In genomic region chr1:12439083-12439482, GRCh38 we compare ENCODE assay signal across 18 cellular contexts.
DNase-seq lines count a peak whose midpoint lies in the region; FAIRE-seq and TF ChIP-seq lines count a peak whose summit lies in the region.
"Had no signal": no experiment of that assay in that cellular context is flagged by ENCODE, and none has a peak within 500 bp of the region (broad histone marks: within the 10 kb centered on the region; RNA-seq: fewer than 3 reads in every experiment).

No MANE protein-coding gene starts in this region.

- no peak overlapping the region for H3K23ac ChIP-seq in neuronal stem cell (ENCODE audit: low read depth, low read length, poor library complexity)

- no peaks in the 10 kb centered on the region for H3K27me3 ChIP-seq in neuronal stem cell (ENCODE audit: control insufficient read depth in 3 of 3, insufficient read depth in 3 of 3, low read depth in 1 of 3, low read length in 3 of 3)
- no peaks in the 10 kb centered on the region for H3K27me3 ChIP-seq in ovary
- H3K27me3 ChIP-seq: tibial nerve had no signal

- peak overlapping the region; percentile 76 for H3K27ac Mint-ChIP-seq in T-helper 1 cell treated with Interleukin-12 subunit alpha and Interleukin-12 subunit beta and Interleukin-4 antibody, amounts not matched to agents 30 μg/mL and 1 μg/mL, for 36 hours
- H3K27ac Mint-ChIP-seq: HFFc6 had no signal

- no peak overlapping the region for H2AFZ ChIP-seq in neuronal stem cell (ENCODE audit: low read length)

- FAIRE-seq in GM19239 (lab: Jason Lieb, UNC) (peak; percentile 35), HTR-8/SVneo (lab: Jason Lieb, UNC) (no peak)
- FAIRE-seq: RCC 7860 had no signal

- DNase-seq in T-helper 1 cell: no peak
- no peak for DNase-seq in GM19239 (ENCODE audit: insufficient read length, low spot score)
- peak; percentile 69 for DNase-seq in amniotic epithelial cell (ENCODE audit: low read depth)
- no peak for DNase-seq in neuronal stem cell (ENCODE audit: low spot score)
- no peak for DNase-seq in ovary
- no peak for DNase-seq in HTR-8/SVneo (ENCODE audit: insufficient read length, low spot score)
- DNase-seq in GM13977 (ENCODE audit: low spot score): no peak
- DNase-seq: 8988T, GDM1, HFFc6, islet precursor cell, Karpas-422, NCI-H146, NCI-H69 had no signal

- no peak overlapping the region for H3K9ac ChIP-seq in neuronal stem cell (ENCODE audit: low read depth, low read length, poor library complexity)

- peaks cover 64% of the 10 kb centered on the region for H3K4me1 Mint-ChIP-seq in T-helper 1 cell treated with Interleukin-12 subunit alpha and Interleukin-12 subunit beta and Interleukin-4 antibody, amounts not matched to agents 30 μg/mL and 1 μg/mL, for 36 hours (ENCODE audit: low read depth)

- H3K4ac ChIP-seq in neuronal stem cell (ENCODE audit: low read length): no peak overlapping the region

- H3K9me3 ChIP-seq in neuronal stem cell (replicated peaks in 1 of 2; ENCODE audit: control insufficient read depth in 2 of 2, insufficient read depth in 1 of 2, low read depth in 1 of 2, low read length in 2 of 2) (peaks cover 4 to 6% of the 10 kb centered on the region in 2 donors), ovary (no peaks in the 10 kb centered on the region)
- H3K9me3 ChIP-seq: tibial nerve had no signal

- H3K4me3 ChIP-seq in neuronal stem cell (ENCODE audit: low read length in 2 of 2) (no peak overlapping the region), ovary (no peak overlapping the region)
- H3K4me3 ChIP-seq: tibial nerve had no signal

- no CpG with 5 or more reads among the region's 5 CpGs for WGBS in neuronal stem cell (ENCODE audit: extremely low coverage in 2 of 2, insufficient read length in 2 of 2, insufficient replicate concordance in 1 of 2), 2 donors
- WGBS in ovary, 3 donors: 45 to 47% (median 46%) methylated on average over 5 of the region's 5 CpGs

- H3K27me3 Mint-ChIP-seq in T-helper 1 cell treated with Interleukin-12 subunit alpha and Interleukin-12 subunit beta and Interleukin-4 antibody, amounts not matched to agents 30 μg/mL and 1 μg/mL, for 36 hours (ENCODE audit: low read depth): peaks cover 10% of the 10 kb centered on the region

- no peak overlapping the region for H3K27ac ChIP-seq in neuronal stem cell (replicated peaks; ENCODE audit: low read length)
- H3K27ac ChIP-seq in ovary: no peak overlapping the region

- peaks cover 11% of the 10 kb centered on the region for H3K9me3 Mint-ChIP-seq in T-helper 1 cell treated with Interleukin-12 subunit alpha and Interleukin-12 subunit beta and Interleukin-4 antibody, amounts not matched to agents 30 μg/mL and 1 μg/mL, for 36 hours
- H3K9me3 Mint-ChIP-seq: HFFc6 had no signal

- H3K18ac ChIP-seq in neuronal stem cell (ENCODE audit: low read length): no peak overlapping the region

- H4K8ac ChIP-seq in neuronal stem cell (ENCODE audit: low read depth, low read length): no peak overlapping the region

- peak overlapping the region; percentile 50 for H2AK5ac ChIP-seq in neuronal stem cell (ENCODE audit: low read depth, low read length)

- H3K79me1 ChIP-seq in neuronal stem cell (ENCODE audit: low read depth, low read length): no peaks in the 10 kb centered on the region

- H3K4me2 ChIP-seq in neuronal stem cell (ENCODE audit: insufficient read depth, low read length, poor library complexity, severe bottlenecking): no peak overlapping the region

- in situ Hi-C loops in GM13977 (cut with MboI; ENCODE audit: low pct_unique_long_range_greater_than_20kb, low sequenced_read_pairs, unreplicated experiment): no loop called here

- H3K36me3 Mint-ChIP-seq in T-helper 1 cell treated with Interleukin-12 subunit alpha and Interleukin-12 subunit beta and Interleukin-4 antibody, amounts not matched to agents 30 μg/mL and 1 μg/mL, for 36 hours (ENCODE audit: low read depth): peaks cover 45% of the 10 kb centered on the region

- no peak overlapping the region for H4K91ac ChIP-seq in neuronal stem cell (ENCODE audit: low read depth, low read length, poor library complexity)

- TF ChIP-seq CTCF in ovary (IDR thresholded peaks at IDR 0.05) (no peak), GM13977 (IDR thresholded peaks at IDR 0.05; ENCODE audit: extremely low read depth, insufficient read depth, missing control alignments) (no peak)

- H3K14ac ChIP-seq in neuronal stem cell (ENCODE audit: low read length): no peak overlapping the region

- H2BK120ac ChIP-seq in neuronal stem cell (ENCODE audit: low read depth, low read length): no peak overlapping the region

- H3K4me3 Mint-ChIP-seq in T-helper 1 cell treated with Interleukin-12 subunit alpha and Interleukin-12 subunit beta and Interleukin-4 antibody, amounts not matched to agents 30 μg/mL and 1 μg/mL, for 36 hours: peak overlapping the region; percentile 64
- H3K4me3 Mint-ChIP-seq: activated naive CD4-positive, alpha-beta T cell treated with anti-CD3 and anti-CD28 coated beads for 36 hours; HFFc6 had no signal

- no peak overlapping the region for H2BK12ac ChIP-seq in neuronal stem cell (ENCODE audit: low read length)

- no peaks in the 10 kb centered on the region for H3K36me3 ChIP-seq in neuronal stem cell (replicated peaks in 1 of 2; ENCODE audit: control insufficient read depth in 2 of 2, insufficient read depth in 2 of 2, low read length in 2 of 2)
- H3K36me3 ChIP-seq in ovary: no peaks in the 10 kb centered on the region

- H2BK5ac ChIP-seq in neuronal stem cell (ENCODE audit: low read length): no peak overlapping the region

- TF ChIP-seq EP300 in ovary (IDR thresholded peaks at IDR 0.05): no peak

- no peak for TF ChIP-seq POLR2A in ovary (IDR thresholded peaks at IDR 0.05)

- H3K4me1 ChIP-seq in neuronal stem cell (ENCODE audit: control insufficient read depth in 2 of 2, insufficient read depth in 1 of 2, low read depth in 1 of 2, low read length in 2 of 2) (peaks cover 6 to 13% of the 10 kb centered on the region in 2 donors), ovary (ENCODE audit: insufficient read depth) (peaks cover 8% of the 10 kb centered on the region)

- intact Hi-C loops in ovary (cut with DNase I): no loop called here

- H2BK15ac ChIP-seq in neuronal stem cell (ENCODE audit: low read length): no peak overlapping the region
